In the genomic region with DNA sequence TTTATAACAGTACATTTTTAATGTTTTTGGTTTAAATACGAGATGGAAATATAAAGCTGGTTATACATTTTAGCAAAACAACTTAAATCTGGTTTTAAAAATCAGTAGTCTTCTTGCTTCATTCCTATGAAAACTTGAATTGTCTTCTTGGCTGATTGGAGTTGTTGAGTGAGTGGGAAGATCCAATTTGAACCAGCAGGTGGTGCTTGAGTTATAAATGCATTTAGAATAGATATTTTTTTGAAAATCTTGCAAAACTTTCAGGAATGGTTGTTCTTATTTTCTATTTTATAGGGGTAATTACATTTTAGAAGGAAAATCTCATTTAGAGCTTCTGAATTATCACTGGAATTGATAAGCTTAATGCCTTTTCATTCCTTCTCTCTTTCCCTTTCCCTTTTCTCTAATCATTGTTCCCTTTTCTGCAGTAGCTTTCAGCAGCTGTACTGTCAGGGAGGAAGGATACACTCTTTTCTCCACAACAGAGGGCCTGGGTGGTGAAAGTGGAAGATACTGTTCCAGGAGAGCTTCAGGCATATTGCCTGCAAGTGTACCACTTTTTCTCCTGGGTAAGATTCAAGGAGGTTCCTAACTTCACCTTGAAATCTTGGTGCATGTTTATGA, we compare ENCODE assay signal across 7 cellular contexts.
DNase-seq lines count a peak whose midpoint lies in the region; ATAC-seq and TF ChIP-seq lines count a peak whose summit lies in the region.

No MANE protein-coding gene starts in this region.

- H3K36me3 Mint-ChIP-seq in progenitor cell of endocrine pancreas (ENCODE audit: insufficient read depth): no peaks in the 10 kb centered on the region
- no peaks in the 10 kb centered on the region for H3K36me3 Mint-ChIP-seq in T-helper 2 cell treated with Interferon-gamma antibody and Interleukin-4, amounts not matched to agents 5 μg/mL and 100 μg/mL, for 36 hours (ENCODE audit: low read depth)

- H3K9me3 Mint-ChIP-seq in progenitor cell of endocrine pancreas (ENCODE audit: low read depth): no peaks in the 10 kb centered on the region
- H3K9me3 Mint-ChIP-seq in T-helper 2 cell treated with Interferon-gamma antibody and Interleukin-4, amounts not matched to agents 5 μg/mL and 100 μg/mL, for 36 hours: no peaks in the 10 kb centered on the region

- H3K27me3 Mint-ChIP-seq in progenitor cell of endocrine pancreas: no peaks in the 10 kb centered on the region
- H3K27me3 Mint-ChIP-seq in T-helper 2 cell treated with Interferon-gamma antibody and Interleukin-4, amounts not matched to agents 5 μg/mL and 100 μg/mL, for 36 hours (ENCODE audit: low read depth): no peaks in the 10 kb centered on the region

- no peaks in the 10 kb centered on the region for H3K27me3 ChIP-seq in dorsolateral prefrontal cortex

- ATAC-seq in GM21528 (IDR thresholded peaks at IDR 0.05; ENCODE audit: low FRiP score, unreplicated experiment) (no peak), HG03439 (IDR thresholded peaks at IDR 0.05; ENCODE audit: unreplicated experiment) (no peak)

- H3K4me3 Mint-ChIP-seq in progenitor cell of endocrine pancreas (ENCODE audit: low read depth): no peak overlapping the region
- H3K4me3 Mint-ChIP-seq in T-helper 2 cell treated with Interferon-gamma antibody and Interleukin-4, amounts not matched to agents 5 μg/mL and 100 μg/mL, for 36 hours: no peak overlapping the region

- no peaks in the 10 kb centered on the region for H3K4me1 Mint-ChIP-seq in progenitor cell of endocrine pancreas (ENCODE audit: low read depth)
- H3K4me1 Mint-ChIP-seq in T-helper 2 cell treated with Interferon-gamma antibody and Interleukin-4, amounts not matched to agents 5 μg/mL and 100 μg/mL, for 36 hours (ENCODE audit: low read depth): no peaks in the 10 kb centered on the region

- no peak overlapping the region for H3K27ac Mint-ChIP-seq in progenitor cell of endocrine pancreas
- no peak overlapping the region for H3K27ac Mint-ChIP-seq in T-helper 2 cell treated with Interferon-gamma antibody and Interleukin-4, amounts not matched to agents 5 μg/mL and 100 μg/mL, for 36 hours

- no peak overlapping the region for H3K4me3 ChIP-seq in dorsolateral prefrontal cortex

- 0 out of 2 replicates have a peak, but pooled peaks have one; percentile 4 for TF ChIP-seq CTCF in GM12874 (IDR thresholded peaks at IDR 0.05; ENCODE audit: insufficient read depth, low read depth, low read length)
- TF ChIP-seq CTCF in dorsolateral prefrontal cortex (IDR thresholded peaks at IDR 0.05 in 54 of 56, conservative IDR thresholded peaks at IDR 0.05 in 2 of 56; ENCODE audit: low read depth in 1 of 56, partially characterized antibody in 56 of 56): peak; percentile 47 to 77 (median 64)
- TF ChIP-seq CTCF in progenitor cell of endocrine pancreas (IDR thresholded peaks at IDR 0.05; ENCODE audit: unreplicated experiment): peak; percentile 68

- peak overlapping the region in 7 of 59 donors; percentile 1 to 77 (median 21) for H3K27ac ChIP-seq in dorsolateral prefrontal cortex

- DNase-seq in NCI-H2227 (lab: John Stamatoyannopoulos, UW; ENCODE audit: unreplicated experiment) (peak; percentile 42), dorsolateral prefrontal cortex (peak in 1 of 10 donors; percentile 55), progenitor cell of endocrine pancreas (ENCODE audit: low spot score, unreplicated experiment) (no peak)
- no peak for DNase-seq in T-helper 2 cell treated with Interferon-gamma antibody and Interleukin-4, amounts not matched to agents 5 μg/mL and 100 μg/mL, for 36 hours (ENCODE audit: low spot score)

- intact Hi-C loops in dorsolateral prefrontal cortex (cut with DNase I): loop anchor here in 1 of 2 donors (10.0 kb wide), 1 partner anchor 148 kb away; no protein-coding TSS in a partner anchor

Comparison
In these comparisons a context has a peak if more than half of its experiments do, and no peak if none do; other contexts are left out.
1. CTCF ChIP-seq: peak in every context shown above with its lines; median percentile 68 in progenitor cell of endocrine pancreas; 64 in dorsolateral prefrontal cortex; 4 in GM12874.